ENCODE assay signal across 19 cellular contexts in the genomic region with DNA sequence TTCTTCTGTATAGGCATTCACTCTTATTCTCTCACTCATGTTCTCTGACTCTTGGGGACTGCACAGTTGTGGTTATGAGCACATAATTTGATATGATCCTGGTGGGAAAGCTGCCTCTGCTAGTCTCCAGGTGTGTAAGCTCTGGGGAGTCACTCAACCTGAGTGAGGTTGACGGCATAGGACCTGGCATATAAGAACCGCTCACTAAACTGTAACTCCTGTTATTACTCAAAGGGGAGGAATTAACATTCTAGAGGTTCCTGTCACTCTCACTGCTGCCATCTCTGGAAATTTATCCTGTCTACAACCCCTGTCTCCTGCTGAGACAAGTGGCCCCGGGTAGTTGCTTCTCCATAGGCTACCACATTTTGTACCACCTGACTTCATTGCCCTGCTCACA. TPM values are rescaled to one million over a fixed set of nuclear protein-coding genes. Genes with fewer than 3 reads are reported as not detected.
"Had no signal": no experiment of that assay in that cellular context is flagged by ENCODE, and none has a peak within 500 bp of the region (broad histone marks: within the 10 kb centered on the region; RNA-seq: fewer than 3 reads in every experiment).

No MANE protein-coding gene starts in this region.

- H3K36me3 ChIP-seq: breast epithelium had no signal

- H3K4me3 ChIP-seq: breast epithelium, lower lobe of right lung, thoracic aorta had no signal

- H3K9me3 ChIP-seq: breast epithelium, lower lobe of right lung, SK-N-SH, thoracic aorta had no signal

- ATAC-seq: esophagus mucosa; lower lobe of right lung; naive thymus-derived CD4-positive, alpha-beta T cell; right cardiac atrium had no signal

- H3K27ac Mint-ChIP-seq: T-helper 1 cell treated with Interleukin-12 subunit alpha and Interleukin-12 subunit beta and Interleukin-4 antibody, amounts not matched to agents 30 μg/mL and 1 μg/mL, for 36 hours had no signal

- H3K9me3 Mint-ChIP-seq: activated naive CD4-positive, alpha-beta T cell treated with anti-CD3 and anti-CD28 coated beads, Interleukin-2, amount 50 U/mL, for 24 hours; T-helper 1 cell treated with Interleukin-12 subunit alpha and Interleukin-12 subunit beta and Interleukin-4 antibody, amounts not matched to agents 30 μg/mL and 1 μg/mL, for 36 hours had no signal

- H3K27ac ChIP-seq: breast epithelium, lower lobe of right lung, thoracic aorta had no signal

- H3K27me3 Mint-ChIP-seq: activated naive CD4-positive, alpha-beta T cell treated with anti-CD3 and anti-CD28 coated beads, Interleukin-2, amount 50 U/mL, for 24 hours; naive thymus-derived CD4-positive, alpha-beta T cell had no signal

- H3K4me3 Mint-ChIP-seq: activated naive CD4-positive, alpha-beta T cell treated with anti-CD3 and anti-CD28 coated beads, Interleukin-2, amount 50 U/mL, for 24 hours; naive thymus-derived CD4-positive, alpha-beta T cell; T-helper 1 cell treated with Interleukin-12 subunit alpha and Interleukin-12 subunit beta and Interleukin-4 antibody, amounts not matched to agents 30 μg/mL and 1 μg/mL, for 36 hours had no signal

- DNase-seq: activated CD4-positive, CD25-positive, alpha-beta regulatory T cell; activated CD8-positive, alpha-beta memory T cell treated with anti-CD3 and anti-CD28 coated beads, Interleukin-2, amount 50 U/mL, for 48 hours; anterior cingulate cortex; lower lobe of right lung; midbrain; naive thymus-derived CD4-positive, alpha-beta T cell; right cardiac atrium; SK-N-SH; stimulated activated CD4-positive, alpha-beta T cell treated with anti-CD3 and anti-CD28 coated beads, Interleukin-1b, Interleukin-23, amount 100 ng/mL, for 48 hours; stimulated activated naive CD4-positive, alpha-beta T cell treated with Interleukin-2 at 50 U/mL for 16 hours had no signal

- H3K27me3 ChIP-seq: breast epithelium had no signal

- H3K4me1 ChIP-seq: breast epithelium had no signal

RNA-seq across cellular contexts. Expression of a gene that starts 16.1 kb away (rescaled TPM):
- total RNA-seq: breast epithelium; chondrocyte; dermis microvascular lymphatic vessel endothelial cell; esophagus mucosa; lower lobe of right lung; naive thymus-derived CD4-positive, alpha-beta T cell; posterior vena cava; right cardiac atrium; thoracic aorta; urinary bladder had no signal
- polyA plus RNA-seq: right cardiac atrium, SK-N-SH had no signal
